13 cellular contexts compared by ENCODE assay signal in genomic region chr3:78507196-78507984, GRCh38.
DNase-seq lines count a peak whose midpoint lies in the region; ATAC-seq, FAIRE-seq and TF ChIP-seq lines count a peak whose summit lies in the region.
"Had no signal": no experiment of that assay in that cellular context is flagged by ENCODE, and none has a peak within 500 bp of the region (broad histone marks: within the 10 kb centered on the region; RNA-seq: fewer than 3 reads in every experiment).

No MANE protein-coding gene starts in this region.

- no peak for DNase-seq in GM23338 (ENCODE audit: low spot score)
- DNase-seq in PC-9: peak; percentile 70 to 74
- peak; percentile 70 to 78 for DNase-seq in foreskin keratinocyte
- no peak for DNase-seq in neural progenitor cell (ENCODE audit: low spot score)
- no peak for DNase-seq in NCI-H2081 (lab: John Stamatoyannopoulos, UW)
- no peak for DNase-seq in frontal cortex (ENCODE audit: low spot score in 2 of 2)
- no peak for DNase-seq in RKO (ENCODE audit: low spot score)
- DNase-seq: activated gamma-delta T cell treated with Interleukin-2 at 50 U/mL for 16 hours, mucosa of descending colon, NCI-H187 treated with DMSO at 0.1 percent for 48 hours had no signal

- H3K27ac ChIP-seq in GM23338 (ENCODE audit: low read depth): no peak overlapping the region
- H3K27ac ChIP-seq in PC-9: peak overlapping the region; percentile 35; the same call in 1 of the 2 replicates
- H3K27ac ChIP-seq in foreskin keratinocyte: no peak overlapping the region
- no peak overlapping the region for H3K27ac ChIP-seq in neural progenitor cell
- H3K27ac ChIP-seq: KMS-11 had no signal

- TF ChIP-seq CTCF in GM23338 (conservative IDR thresholded peaks at IDR 0.05; ENCODE audit: low read depth in 2 of 2): no peak
- TF ChIP-seq CTCF in PC-9 (conservative IDR thresholded peaks at IDR 0.05): no peak
- no peak for TF ChIP-seq CTCF in foreskin keratinocyte (conservative IDR thresholded peaks at IDR 0.05)
- TF ChIP-seq CTCF in neural progenitor cell (IDR thresholded peaks at IDR 0.05): no peak

- no peaks in the 10 kb centered on the region; the same call in 1 of the 2 replicates for H3K9me3 ChIP-seq in PC-9 (ENCODE audit: insufficient read depth, low read depth)
- no peaks in the 10 kb centered on the region for H3K9me3 ChIP-seq in neural progenitor cell (ENCODE audit: low read depth)

- H3F3A ChIP-seq in GM23338 (replicated peaks; ENCODE audit: low read depth) (no peaks in the 10 kb centered on the region), PC-9 (ENCODE audit: insufficient read depth, low read depth) (no peaks in the 10 kb centered on the region), neural progenitor cell (ENCODE audit: low read depth) (no peaks in the 10 kb centered on the region)

- CTCF ChIA-PET in PC-9 (lab: Charles Lee): interaction anchor here (0.7 to 1.2 kb wide), 2 partner anchors 123 to 138 kb away, joined by 3 to 4 read pairs; no protein-coding TSS in a partner anchor

- H3K36me3 ChIP-seq in GM23338 (ENCODE audit: insufficient read depth): no peaks in the 10 kb centered on the region
- no peaks in the 10 kb centered on the region for H3K36me3 ChIP-seq in PC-9 (ENCODE audit: low read depth)
- H3K36me3 ChIP-seq in neural progenitor cell: no peaks in the 10 kb centered on the region

- no peak for FAIRE-seq in frontal cortex (lab: Jason Lieb, UNC)

- peak overlapping the region; percentile 57; the same call in 1 of the 2 replicates for H2AFZ ChIP-seq in GM23338
- no peak overlapping the region for H2AFZ ChIP-seq in PC-9
- H2AFZ ChIP-seq in neural progenitor cell (replicated peaks): peak overlapping the region; percentile 15

- no peak overlapping the region for H3K9ac ChIP-seq in neural progenitor cell
- H3K9ac ChIP-seq: KMS-11 had no signal

- H3K4me3 Mint-ChIP-seq in GM23338 (no peak overlapping the region), neural progenitor cell (no peak overlapping the region)

- H3K27me3 Mint-ChIP-seq in GM23338 (ENCODE audit: insufficient read depth, low read depth, poor library complexity) (peaks cover 2% of the 10 kb centered on the region), neural progenitor cell (ENCODE audit: insufficient read depth, low read depth) (peaks cover 6% of the 10 kb centered on the region)

- ATAC-seq in GM23338: peak; percentile 38; the same call in 2 of the 3 replicates
- ATAC-seq in foreskin keratinocyte: peak; percentile 93
- ATAC-seq in HG03045 (IDR thresholded peaks at IDR 0.05; ENCODE audit: unreplicated experiment): no peak
- ATAC-seq: mucosa of descending colon had no signal

- H3K27me3 ChIP-seq in GM23338 (ENCODE audit: insufficient read depth): no peaks in the 10 kb centered on the region
- H3K27me3 ChIP-seq in PC-9 (ENCODE audit: insufficient read depth, low read depth): no peaks in the 10 kb centered on the region
- no peaks in the 10 kb centered on the region for H3K27me3 ChIP-seq in foreskin keratinocyte
- H3K27me3 ChIP-seq in neural progenitor cell: no peaks in the 10 kb centered on the region

- intact Hi-C loops in PC-9 (cut with micrococcal nuclease; ENCODE audit: unreplicated experiment): loop anchor here (1.0 kb wide), 1 partner anchor 601 kb away; no protein-coding TSS in a partner anchor

- H4K20me1 ChIP-seq in GM23338 (replicated peaks; ENCODE audit: insufficient read depth) (no peaks in the 10 kb centered on the region), PC-9 (ENCODE audit: insufficient read depth) (no peaks in the 10 kb centered on the region), neural progenitor cell (ENCODE audit: low read depth) (no peaks in the 10 kb centered on the region)

- peaks cover 4% of the 10 kb centered on the region; the same call in 1 of the 2 replicates for H3K9me2 ChIP-seq in GM23338 (ENCODE audit: insufficient read depth)
- no peaks in the 10 kb centered on the region for H3K9me2 ChIP-seq in PC-9 (ENCODE audit: insufficient read depth)

- no peaks in the 10 kb centered on the region; the same call in 2 of the 3 replicates for H3K9me3 Mint-ChIP-seq in GM23338
- no peaks in the 10 kb centered on the region for H3K9me3 Mint-ChIP-seq in neural progenitor cell

- H3K4me1 Mint-ChIP-seq in GM23338: peaks cover 11% of the 10 kb centered on the region
- peaks cover 22% of the 10 kb centered on the region for H3K4me1 Mint-ChIP-seq in neural progenitor cell

- no peaks in the 10 kb centered on the region for H3K79me2 ChIP-seq in GM23338 (replicated peaks; ENCODE audit: insufficient read depth)
- no peaks in the 10 kb centered on the region for H3K79me2 ChIP-seq in PC-9 (ENCODE audit: low read depth)
- no peaks in the 10 kb centered on the region for H3K79me2 ChIP-seq in neural progenitor cell (ENCODE audit: low read depth)

- H3K36me3 Mint-ChIP-seq in GM23338 (ENCODE audit: low read depth) (peaks cover 4% of the 10 kb centered on the region; the same call in 1 of the 3 replicates), neural progenitor cell (peaks cover 2% of the 10 kb centered on the region)
- H3K36me3 Mint-ChIP-seq: brain had no signal

- peak overlapping the region; percentile 6; the same call in 1 of the 2 replicates for H3K27ac Mint-ChIP-seq in GM23338
- H3K27ac Mint-ChIP-seq in neural progenitor cell: peak overlapping the region; percentile 21

- POLR2A ChIA-PET in PC-9 (lab: Charles Lee; ENCODE audit: unreplicated experiment): interaction anchor here (0.7 kb wide), 1 partner anchor 459 kb away, joined by 5 read pairs; no protein-coding TSS in a partner anchor

- H3K4me2 ChIP-seq in GM23338 (no peak overlapping the region), PC-9 (peak overlapping the region; percentile 30), neural progenitor cell (no peak overlapping the region)
- H3K4me2 ChIP-seq: KMS-11 had no signal

- H3K4me3 ChIP-seq in GM23338 (no peak overlapping the region), PC-9 (no peak overlapping the region), neural progenitor cell (no peak overlapping the region)
- H3K4me3 ChIP-seq: mucosa of descending colon had no signal

- no TSS peak for BruUV-seq in PC-9 (replicated peaks; lab: Mats Ljungman, UMichigan)

- H3K4me1 ChIP-seq in GM23338 (ENCODE audit: insufficient read depth) (peaks cover 10% of the 10 kb centered on the region), PC-9 (replicated peaks; ENCODE audit: insufficient read depth) (peaks cover 10% of the 10 kb centered on the region; the same call in 1 of the 2 replicates), foreskin keratinocyte (peaks cover 16% of the 10 kb centered on the region), neural progenitor cell (no peaks in the 10 kb centered on the region)

TF ChIP-seq in GM23338, 12 proteins besides CTCF, POLR2A, EP300 and RAD21 (continues in another document):
- TF ChIP-seq ZNF331 (CRISPR knock-in tag; IDR thresholded peaks at IDR 0.05; ENCODE audit: low read depth): no peak
- no peak for TF ChIP-seq NANOG (IDR thresholded peaks at IDR 0.05; ENCODE audit: borderline replicate concordance)
- TF ChIP-seq JUNB (IDR thresholded peaks at IDR 0.05; ENCODE audit: unreplicated experiment): no peak
- no peak for TF ChIP-seq CREB1 (CRISPR knock-in tag; IDR thresholded peaks at IDR 0.05; ENCODE audit: low read depth)
- no peak for TF ChIP-seq ZNF114 (CRISPR knock-in tag; IDR thresholded peaks at IDR 0.05)
- TF ChIP-seq EZH2phosphoT487 (IDR thresholded peaks at IDR 0.05; ENCODE audit: unreplicated experiment): no peak
- TF ChIP-seq REST (IDR thresholded peaks at IDR 0.05; ENCODE audit: unreplicated experiment): no peak
- TF ChIP-seq ETS1 (IDR thresholded peaks at IDR 0.05): no peak
- TF ChIP-seq EZH2 (IDR thresholded peaks at IDR 0.05; ENCODE audit: low read depth, unreplicated experiment): no peak
- no peak for TF ChIP-seq STAT1 (IDR thresholded peaks at IDR 0.05; ENCODE audit: unreplicated experiment)
- TF ChIP-seq POLR2AphosphoS5 (IDR thresholded peaks at IDR 0.05; ENCODE audit: low read depth): no peak

Comparison
In these comparisons a context has a peak if more than half of its experiments do, and no peak if none do; other contexts are left out.
1. DNase-seq: peak in PC-9 (2 of 2) and foreskin keratinocyte (2 of 2); none in GM23338 (single experiment), neural progenitor cell (single experiment), NCI-H2081 (0 of 2), frontal cortex (0 of 2) and RKO (single experiment).